ENCODE assay signal across 11 cellular contexts in the genomic region with DNA sequence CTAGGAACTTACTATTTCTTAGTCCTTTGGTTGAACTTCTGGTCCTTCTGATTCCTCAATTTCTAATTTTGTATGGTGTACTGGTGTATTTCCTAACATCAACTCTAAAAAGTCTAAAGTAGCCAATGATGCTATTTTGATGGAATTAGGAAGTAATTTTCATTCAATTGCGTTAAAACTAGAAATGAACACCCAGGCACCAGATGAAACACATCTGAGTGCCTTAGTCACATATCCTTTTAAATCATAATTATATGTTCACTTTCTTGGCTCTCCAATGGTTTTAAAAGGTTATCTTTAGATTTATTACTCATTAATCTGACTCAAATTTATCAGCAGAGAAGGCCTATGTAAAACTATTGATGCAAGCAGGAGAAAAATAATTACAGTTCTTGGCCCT.
DNase-seq lines count a peak whose midpoint lies in the region; ATAC-seq and TF ChIP-seq lines count a peak whose summit lies in the region.
"Had no signal": no experiment of that assay in that cellular context is flagged by ENCODE, and none has a peak within 500 bp of the region (broad histone marks: within the 10 kb centered on the region; RNA-seq: fewer than 3 reads in every experiment).

No MANE protein-coding gene starts in this region.

- no peak for TF ChIP-seq POLR2A in sigmoid colon (IDR thresholded peaks at IDR 0.05)

- H3K36me3 ChIP-seq in sigmoid colon, result no peaks in the 10 kb centered on the region

- TF ChIP-seq CTCF in cardiac fibroblast (IDR thresholded peaks at IDR 0.05; ENCODE audit: low read depth, low read length) (no peak), sigmoid colon (IDR thresholded peaks at IDR 0.05) (no peak), HFFc6 (IDR thresholded peaks at IDR 0.05) (no peak)

- H3K27me3 ChIP-seq in sigmoid colon, result no peaks in the 10 kb centered on the region

- peak overlapping the region; percentile 62 to 80 (median 72) for H3K27ac ChIP-seq in sigmoid colon

- H3K4me3 ChIP-seq in cardiac fibroblast (replicated peaks in 1 of 2; ENCODE audit: low read depth in 2 of 2, low read length in 2 of 2), result no peak overlapping the region
- no peak overlapping the region for H3K4me3 ChIP-seq in sigmoid colon

- no peaks in the 10 kb centered on the region for H3K36me3 Mint-ChIP-seq in HFFc6 (ENCODE audit: low read depth)
- H3K36me3 Mint-ChIP-seq: activated naive CD4-positive, alpha-beta T cell treated with anti-CD3 and anti-CD28 coated beads, Interleukin-2, amount 50 U/mL, for 24 hours had no signal

- H3K4me3 Mint-ChIP-seq in HFFc6, result no peak overlapping the region
- H3K4me3 Mint-ChIP-seq: activated naive CD4-positive, alpha-beta T cell treated with anti-CD3 and anti-CD28 coated beads, Interleukin-2, amount 50 U/mL, for 24 hours; dendritic cell treated with granulocyte-macrophage colony-stimulating factor and Interleukin-4, amounts not matched to agents 40 ng/mL and 50 ng/mL, for 4 days had no signal

- peaks cover 0 to 56% (median 45%) of the 10 kb centered on the region in 4 donors for H3K4me1 ChIP-seq in sigmoid colon

- no peaks in the 10 kb centered on the region for H3K9me3 ChIP-seq in sigmoid colon

- TF ChIP-seq EP300 in sigmoid colon (IDR thresholded peaks at IDR 0.05), result no peak

- DNase-seq in GM04504 (ENCODE audit: low read depth) (peak; percentile 32), cardiac fibroblast (ENCODE audit: low read depth in 2 of 2) (peak; percentile 61 to 63), left ventricle myocardium superior (no peak), sigmoid colon (no peak), NCI-H748 treated with DMSO at 0.1 percent for 48 hours (lab: John Stamatoyannopoulos, UW) (no peak), D341Med (ENCODE audit: low spot score) (no peak), activated gamma-delta T cell (lab: John Stamatoyannopoulos, UW) (no peak), HFFc6 (no peak)
- DNase-seq: nucleus accumbens had no signal

- intact Hi-C loops in left ventricle myocardium superior (cut with micrococcal nuclease) (loop anchor here (10.0 kb wide), 1 partner anchor 114 kb away; no protein-coding TSS in a partner anchor), sigmoid colon (cut with DNase I) (no loop called here)

- H3K4me1 Mint-ChIP-seq in HFFc6 (ENCODE audit: low read depth), result peaks cover 8% of the 10 kb centered on the region; the same call in 1 of the 2 replicates
- H3K4me1 Mint-ChIP-seq: activated naive CD4-positive, alpha-beta T cell treated with anti-CD3 and anti-CD28 coated beads, Interleukin-2, amount 50 U/mL, for 24 hours had no signal

- H3K27me3 Mint-ChIP-seq in HFFc6 (ENCODE audit: insufficient read depth), result no peaks in the 10 kb centered on the region
- H3K27me3 Mint-ChIP-seq: activated naive CD4-positive, alpha-beta T cell treated with anti-CD3 and anti-CD28 coated beads, Interleukin-2, amount 50 U/mL, for 24 hours; dendritic cell treated with granulocyte-macrophage colony-stimulating factor and Interleukin-4, amounts not matched to agents 40 ng/mL and 50 ng/mL, for 4 days had no signal

- no peaks in the 10 kb centered on the region; the same call in 1 of the 2 replicates for H3K9me3 Mint-ChIP-seq in HFFc6
- H3K9me3 Mint-ChIP-seq: activated naive CD4-positive, alpha-beta T cell treated with anti-CD3 and anti-CD28 coated beads, Interleukin-2, amount 50 U/mL, for 24 hours; dendritic cell treated with granulocyte-macrophage colony-stimulating factor and Interleukin-4, amounts not matched to agents 40 ng/mL and 50 ng/mL, for 4 days had no signal

- ATAC-seq in left ventricle myocardium superior, result peak; percentile 53

- H3K27ac Mint-ChIP-seq in HFFc6, result no peak overlapping the region
- H3K27ac Mint-ChIP-seq: activated naive CD4-positive, alpha-beta T cell treated with anti-CD3 and anti-CD28 coated beads, Interleukin-2, amount 50 U/mL, for 24 hours; dendritic cell treated with granulocyte-macrophage colony-stimulating factor and Interleukin-4, amounts not matched to agents 40 ng/mL and 50 ng/mL, for 4 days had no signal

- 67 to 84% methylated on average over 1 of the region's 1 CpG for WGBS in sigmoid colon, 2 donors

Comparison
In these comparisons a context has a peak if more than half of its experiments do, and no peak if none do; other contexts are left out.
1. DNase-seq: peak in GM04504 (single experiment) and cardiac fibroblast (2 of 2); none in left ventricle myocardium superior (single experiment), sigmoid colon (single experiment), NCI-H748 treated with DMSO at 0.1 percent for 48 hours (single experiment), D341Med (single experiment), activated gamma-delta T cell (single experiment) and HFFc6 (single experiment).